In the genomic region with DNA sequence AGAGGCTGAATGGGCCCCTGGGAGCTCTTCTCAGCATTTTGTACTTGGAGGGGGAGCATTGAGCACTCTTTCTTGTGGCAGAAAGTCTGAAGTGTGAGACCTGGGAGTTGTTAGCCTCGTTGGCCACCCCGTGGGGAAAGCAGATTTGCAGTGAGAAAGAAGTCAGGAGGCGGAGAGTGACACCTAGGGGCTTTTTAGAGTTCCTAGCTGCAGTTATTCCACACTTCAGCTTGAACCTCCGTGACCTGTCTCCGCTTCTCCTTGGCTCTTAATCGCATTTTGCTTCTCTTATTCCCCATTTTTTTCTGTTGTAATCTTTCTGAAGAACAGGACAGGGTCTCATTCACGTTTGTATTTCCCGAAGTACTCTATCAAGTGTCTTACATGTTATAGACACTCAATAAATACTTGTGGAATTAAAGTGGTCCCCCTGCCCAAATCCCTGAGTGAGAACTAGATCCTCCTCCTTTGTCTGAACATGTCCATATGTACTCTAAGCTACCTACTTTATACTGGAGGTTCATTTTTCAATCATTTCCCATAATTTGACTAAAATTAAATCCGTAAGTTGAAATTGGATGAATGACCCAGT, we compare ENCODE assay signal across 8 cellular contexts. TPM values are rescaled to one million over a fixed set of nuclear protein-coding genes. Genes with fewer than 3 reads are reported as not detected.
DNase-seq lines count a peak whose midpoint lies in the region; ATAC-seq, FAIRE-seq and TF ChIP-seq lines count a peak whose summit lies in the region.

No MANE protein-coding gene starts in this region.

- no peaks in the 10 kb centered on the region for H3K79me1 ChIP-seq in IMR-90 (ENCODE audit: low read depth in 1 of 2, low read length in 2 of 2)

- intact Hi-C loops in IMR-90 (cut with micrococcal nuclease), result loop anchor here (1.0 to 5.0 kb wide), 5 partner anchors 63 to 384 kb away; no protein-coding TSS in a partner anchor
- intact Hi-C loops in PC-9 (cut with micrococcal nuclease; ENCODE audit: unreplicated experiment), result loop anchor here (1.0 to 2.0 kb wide), 2 partner anchors 153 to 384 kb away; no protein-coding TSS in a partner anchor
- intact Hi-C loops in activated T-helper 1 cell treated with anti-CD3 and anti-CD28 coated beads, Interleukin-12 subunit alpha, Interleukin-12 subunit beta, Interleukin-2, Interleukin-4 antibody, amounts not matched to agents 30 ng/mL and 10 ng/mL and 1 ng/mL, durations not matched to agents 14 hours and 24 hours and 36 hours (cut with micrococcal nuclease), result loop anchor here (1.0 to 5.0 kb wide), 5 partner anchors 10 to 351 kb away; a partner anchor contains a TSS

- no peak overlapping the region for H4K91ac ChIP-seq in IMR-90 (ENCODE audit: insufficient read depth, low read depth, low read length)

- H2BK20ac ChIP-seq in IMR-90 (ENCODE audit: low read depth, low read length), result 0 out of 2 replicates have a peak overlapping the region, but pooled peaks have one; percentile 33

- H4K5ac ChIP-seq in IMR-90 (ENCODE audit: low read depth, low read length), result no peak overlapping the region

- DNase-seq in GDM1 (lab: John Stamatoyannopoulos, UW) (peak; percentile 45), IMR-90 (peak; percentile 82), PC-9 (peak; percentile 40 to 45), fibroblast of pulmonary artery (ENCODE audit: low read depth) (peak; percentile 89), urothelium cell line (ENCODE audit: low spot score) (peak; percentile 74)
- peak; percentile 42 for DNase-seq in activated T-helper 1 cell treated with anti-CD3 and anti-CD28 coated beads, Interleukin-12 subunit alpha, Interleukin-12 subunit beta, Interleukin-2, Interleukin-4 antibody, amounts not matched to agents 30 ng/mL and 10 ng/mL and 1 ng/mL, durations not matched to agents 14 hours and 24 hours and 36 hours (ENCODE audit: low spot score)

- no peaks in the 10 kb centered on the region for H3K9me1 ChIP-seq in IMR-90 (ENCODE audit: insufficient read depth, low read length)

- H3K4ac ChIP-seq in IMR-90 (ENCODE audit: low read depth, low read length), result peak overlapping the region; percentile 76; the same call in 1 of the 2 replicates

- no peak overlapping the region for H3K9ac ChIP-seq in IMR-90 (ENCODE audit: low read depth, low read length)

- H3K27me3 ChIP-seq in IMR-90 (ENCODE audit: control insufficient read depth, insufficient read depth, low read length), result no peaks in the 10 kb centered on the region; the same call in 1 of the 2 replicates
- H3K27me3 ChIP-seq in PC-9 (ENCODE audit: insufficient read depth, low read depth), result no peaks in the 10 kb centered on the region
- no peaks in the 10 kb centered on the region for H3K27me3 ChIP-seq in neuron (ENCODE audit: insufficient read depth, low read length)

- H2BK5ac ChIP-seq in IMR-90 (ENCODE audit: low read depth, low read length, poor library complexity, severe bottlenecking), result no peak overlapping the region

- TF ChIP-seq POLR2A in IMR-90 (IDR thresholded peaks at IDR 0.05; ENCODE audit: low read depth, low read length), result 0 out of 2 replicates have a peak, but pooled peaks have one; percentile 29

- H3K4me3 ChIP-seq in IMR-90 (ENCODE audit: insufficient read depth, low read depth, low read length) (no peak overlapping the region), PC-9 (no peak overlapping the region), fibroblast of pulmonary artery (replicated peaks; ENCODE audit: low read depth, low read length) (no peak overlapping the region), neuron (ENCODE audit: low read length) (no peak overlapping the region)

- no peak overlapping the region for H2AK5ac ChIP-seq in IMR-90 (ENCODE audit: low read depth, low read length)

- H3K9me3 Mint-ChIP-seq in activated T-helper 1 cell treated with anti-CD3 and anti-CD28 coated beads, Interleukin-12 subunit alpha, Interleukin-12 subunit beta, Interleukin-2, Interleukin-4 antibody, amounts not matched to agents 30 ng/mL and 10 ng/mL and 1 ng/mL, durations not matched to agents 14 hours and 24 hours and 36 hours, result peaks cover 3% of the 10 kb centered on the region

- peak overlapping the region; percentile 62 for H3K14ac ChIP-seq in IMR-90 (replicated peaks; ENCODE audit: low read depth, low read length)

- H2BK120ac ChIP-seq in IMR-90 (ENCODE audit: low read depth, low read length), result no peak overlapping the region; the same call in 1 of the 2 replicates

- H3K18ac ChIP-seq in IMR-90 (ENCODE audit: low read depth, low read length), result no peak overlapping the region

- peak overlapping the region in 1 of 2 experiments; percentile 10; a peak in 1 of 4 replicates for H4K8ac ChIP-seq in IMR-90 (ENCODE audit: low read depth in 2 of 2, low read length in 2 of 2)

- H3K4me3 Mint-ChIP-seq in activated T-helper 1 cell treated with anti-CD3 and anti-CD28 coated beads, Interleukin-12 subunit alpha, Interleukin-12 subunit beta, Interleukin-2, Interleukin-4 antibody, amounts not matched to agents 30 ng/mL and 10 ng/mL and 1 ng/mL, durations not matched to agents 14 hours and 24 hours and 36 hours, result no peak overlapping the region

- no peak overlapping the region for H3K56ac ChIP-seq in IMR-90 (ENCODE audit: extremely low read depth, insufficient read depth, low read length)

- H3K9me3 ChIP-seq in IMR-90 (ENCODE audit: control insufficient read depth, insufficient read depth, low read length) (no peaks in the 10 kb centered on the region), PC-9 (ENCODE audit: insufficient read depth, low read depth) (no peaks in the 10 kb centered on the region), neuron (ENCODE audit: low read length) (no peaks in the 10 kb centered on the region)

- H2AK9ac ChIP-seq in IMR-90 (replicated peaks; ENCODE audit: low read depth, low read length, poor library complexity), result peak overlapping the region; percentile 48

- H4K20me1 ChIP-seq in IMR-90 (ENCODE audit: insufficient read depth, low read length) (no peaks in the 10 kb centered on the region), PC-9 (ENCODE audit: insufficient read depth) (no peaks in the 10 kb centered on the region)

- dilution Hi-C loops in IMR-90 (cut with HindIII; ENCODE audit: low sequenced_read_pairs, unreplicated experiment), result no loop called here

- H3K4me1 ChIP-seq in IMR-90 (ENCODE audit: control insufficient read depth, insufficient read depth, low read length), result no peaks in the 10 kb centered on the region
- H3K4me1 ChIP-seq in PC-9 (replicated peaks; ENCODE audit: insufficient read depth), result no peaks in the 10 kb centered on the region
- no peaks in the 10 kb centered on the region for H3K4me1 ChIP-seq in neuron (ENCODE audit: insufficient read depth, low read length)

- H3F3A ChIP-seq in PC-9 (ENCODE audit: insufficient read depth, low read depth), result no peaks in the 10 kb centered on the region

- no peak overlapping the region for H3K23ac ChIP-seq in IMR-90 (ENCODE audit: low read depth, low read length)

- H3K4me2 ChIP-seq in IMR-90 (ENCODE audit: low read depth, low read length) (no peak overlapping the region), PC-9 (0 out of 2 replicates have a peak overlapping the region, but pooled peaks have one; percentile 4)

- TF ChIP-seq RAD21 in IMR-90 (IDR thresholded peaks at IDR 0.05; ENCODE audit: low read length), result peak; percentile 97

- H3K27me3 Mint-ChIP-seq in activated T-helper 1 cell treated with anti-CD3 and anti-CD28 coated beads, Interleukin-12 subunit alpha, Interleukin-12 subunit beta, Interleukin-2, Interleukin-4 antibody, amounts not matched to agents 30 ng/mL and 10 ng/mL and 1 ng/mL, durations not matched to agents 14 hours and 24 hours and 36 hours (ENCODE audit: insufficient read depth), result no peaks in the 10 kb centered on the region

- peak; percentile 90 for ATAC-seq in GM21737 (IDR thresholded peaks at IDR 0.05; ENCODE audit: unreplicated experiment)
- ATAC-seq in IMR-90 (ENCODE audit: low read depth), result peak; percentile 98

- TF ChIP-seq CTCF in IMR-90 (conservative IDR thresholded peaks at IDR 0.05; ENCODE audit: low read depth, low read length) (peak; percentile 99), PC-9 (conservative IDR thresholded peaks at IDR 0.05) (peak; percentile 60), fibroblast of pulmonary artery (IDR thresholded peaks at IDR 0.05; ENCODE audit: low read length, missing control alignments) (peak; percentile 91)

- no peaks in the 10 kb centered on the region for H3K36me3 Mint-ChIP-seq in activated T-helper 1 cell treated with anti-CD3 and anti-CD28 coated beads, Interleukin-12 subunit alpha, Interleukin-12 subunit beta, Interleukin-2, Interleukin-4 antibody, amounts not matched to agents 30 ng/mL and 10 ng/mL and 1 ng/mL, durations not matched to agents 14 hours and 24 hours and 36 hours (ENCODE audit: low read depth)

- WGBS in IMR-90 (ENCODE audit: extremely low coverage in 2 of 2, insufficient read length in 1 of 2), 2 experiments, result 26% methylated on average over 3 of the region's 9 CpGs; no CpG with 5 or more reads in 1 of the 2 experiments

- H2AFZ ChIP-seq in IMR-90 (replicated peaks; ENCODE audit: low read length, poor library complexity) (peak overlapping the region; percentile 86), PC-9 (peak overlapping the region; percentile 34; the same call in 1 of the 2 replicates), neuron (ENCODE audit: low read depth, low read length) (peak overlapping the region; percentile 3)

- FAIRE-seq in urothelium cell line (lab: Jason Lieb, UNC), result no peak

- POLR2A ChIA-PET in IMR-90 (lab: Charles Lee; ENCODE audit: unreplicated experiment) (no interaction called here), PC-9 (lab: Charles Lee; ENCODE audit: unreplicated experiment) (no interaction called here)

- BruUV-seq in IMR-90 (replicated peaks; lab: Mats Ljungman, UMichigan), result no TSS peak
- BruUV-seq in PC-9 (replicated peaks; lab: Mats Ljungman, UMichigan), result no TSS peak

- CTCF ChIA-PET in IMR-90 (lab: Yijun Ruan, JAX) (interaction anchor here (0.5 to 3.5 kb wide), 33 partner anchors 10 to 561 kb away, joined by 3 to 62 read pairs (median 4); a partner anchor contains a TSS), PC-9 (lab: Charles Lee) (interaction anchor here (0.6 to 2.0 kb wide), 7 partner anchors 64 to 817 kb away, joined by 3 to 21 read pairs (median 4); no protein-coding TSS in a partner anchor)

- 0 out of 3 replicates have a peak overlapping the region, but pooled peaks have one; percentile 12 for H2BK15ac ChIP-seq in IMR-90 (ENCODE audit: low read depth, low read length)

- H3K36me3 ChIP-seq in IMR-90 (ENCODE audit: control insufficient read depth, insufficient read depth, low read length) (no peaks in the 10 kb centered on the region), PC-9 (ENCODE audit: low read depth) (no peaks in the 10 kb centered on the region), neuron (ENCODE audit: insufficient read depth, low read length) (no peaks in the 10 kb centered on the region)

- H3K9me2 ChIP-seq in PC-9 (ENCODE audit: insufficient read depth), result no peaks in the 10 kb centered on the region

- H3K27ac Mint-ChIP-seq in activated T-helper 1 cell treated with anti-CD3 and anti-CD28 coated beads, Interleukin-12 subunit alpha, Interleukin-12 subunit beta, Interleukin-2, Interleukin-4 antibody, amounts not matched to agents 30 ng/mL and 10 ng/mL and 1 ng/mL, durations not matched to agents 14 hours and 24 hours and 36 hours, result peak overlapping the region; percentile 40

- H3K4me1 Mint-ChIP-seq in activated T-helper 1 cell treated with anti-CD3 and anti-CD28 coated beads, Interleukin-12 subunit alpha, Interleukin-12 subunit beta, Interleukin-2, Interleukin-4 antibody, amounts not matched to agents 30 ng/mL and 10 ng/mL and 1 ng/mL, durations not matched to agents 14 hours and 24 hours and 36 hours (ENCODE audit: low read depth), result peaks cover 56% of the 10 kb centered on the region

- no peak overlapping the region for H3K27ac ChIP-seq in IMR-90 (ENCODE audit: insufficient read depth, low read length)
- no peak overlapping the region for H3K27ac ChIP-seq in PC-9

- H3K79me2 ChIP-seq in PC-9 (ENCODE audit: low read depth), result no peaks in the 10 kb centered on the region

- in situ Hi-C loops in IMR-90 (cut with MboI; ENCODE audit: low sequenced_read_pairs), result loop anchor here (5.0 kb wide), 2 partner anchors 152 to 387 kb away; no protein-coding TSS in a partner anchor

RNA-seq across cellular contexts. Expression of a gene that starts 14.5 kb away (rescaled TPM):
- total RNA-seq in IMR-90 (2012; rRNA removed), result not detected in 2 replicates
- not detected in 2 replicates for polyA plus RNA-seq in IMR-90 (2012; rRNA removed)
- polyA plus RNA-seq in IMR-90 (2012; cell fraction: cytosol; rRNA removed), result not detected in 2 replicates
- polyA plus RNA-seq in IMR-90 (2012; cell fraction: nucleus; rRNA removed; ENCODE audit: low replicate concordance), result not detected in 2 replicates
- not detected in 2 replicates for total RNA-seq in PC-9 (2021)
- total RNA-seq in activated T-helper 1 cell treated with anti-CD3 and anti-CD28 coated beads, Interleukin-12 subunit alpha, Interleukin-12 subunit beta, Interleukin-2, Interleukin-4 antibody, amounts not matched to agents 30 ng/mL and 10 ng/mL and 1 ng/mL, durations not matched to agents 14 hours and 24 hours and 36 hours, result not detected in 2 replicates

RNA-seq across cellular contexts. Expression of a gene that starts 17.0 kb away (rescaled TPM):
- total RNA-seq in IMR-90 (2012; rRNA removed), result not detected in 2 replicates
- not detected in 2 replicates for polyA plus RNA-seq in IMR-90 (2012; rRNA removed)
- not detected in 2 replicates for polyA plus RNA-seq in IMR-90 (2012; cell fraction: cytosol; rRNA removed)
- not detected in 2 replicates for polyA plus RNA-seq in IMR-90 (2012; cell fraction: nucleus; rRNA removed; ENCODE audit: low replicate concordance)
- total RNA-seq in PC-9 (2021), result not detected in 2 replicates
- total RNA-seq in activated T-helper 1 cell treated with anti-CD3 and anti-CD28 coated beads, Interleukin-12 subunit alpha, Interleukin-12 subunit beta, Interleukin-2, Interleukin-4 antibody, amounts not matched to agents 30 ng/mL and 10 ng/mL and 1 ng/mL, durations not matched to agents 14 hours and 24 hours and 36 hours, result 13.3 and 14.1 TPM in 2 replicates

Comparison
In these comparisons a context has a peak if more than half of its experiments do, and no peak if none do; other contexts are left out.
1. H2AFZ ChIP-seq: peak in every context shown above with its lines; median percentile 86 in IMR-90; 34 in PC-9; 3 in neuron.
2. RNA of a gene that starts 17.0 kb away (total RNA-seq): 13.3 to 14.1 TPM in activated T-helper 1 cell treated with anti-CD3 and anti-CD28 coated beads, Interleukin-12 subunit alpha, Interleukin-12 subunit beta, Interleukin-2, Interleukin-4 antibody, amounts not matched to agents 30 ng/mL and 10 ng/mL and 1 ng/mL, durations not matched to agents 14 hours and 24 hours and 36 hours; not detected in IMR-90 and not detected in PC-9; every median in the first group is over 10 times any median in the second.
3. Peak in every context shown above with its lines, with median percentiles within 50 percentile points of each other: DNase-seq and CTCF ChIP-seq.